ENCODE assay signal across 8 cellular contexts in the genomic region with DNA sequence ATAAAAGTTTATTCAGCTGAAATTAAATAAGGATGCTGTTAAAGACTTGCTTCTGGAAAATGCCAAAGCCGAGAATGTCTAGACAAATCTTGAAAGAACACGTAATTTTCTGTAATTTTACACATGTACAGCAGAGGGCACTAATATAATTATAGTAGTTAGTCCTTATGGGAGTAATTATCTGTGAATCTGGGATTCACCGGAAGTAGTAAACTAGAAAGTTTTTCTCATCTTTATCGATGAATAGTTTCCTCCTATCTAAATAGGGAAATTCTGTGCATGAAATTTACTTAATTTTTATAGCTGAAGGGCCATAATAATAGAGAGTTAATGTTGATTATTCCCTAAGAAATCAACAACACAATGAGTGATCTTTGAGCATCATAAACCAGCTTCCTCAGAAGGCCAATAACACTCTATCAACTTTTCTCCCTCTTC. TPM values are rescaled to one million over a fixed set of nuclear protein-coding genes. Genes with fewer than 3 reads are reported as not detected.
DNase-seq lines count a peak whose midpoint lies in the region; ATAC-seq and TF ChIP-seq lines count a peak whose summit lies in the region.

No MANE protein-coding gene starts in this region.

- H3K4me3 ChIP-seq in Loucy (ENCODE audit: low read length, poor library complexity, severe bottlenecking): no peak overlapping the region
- no peak overlapping the region for H3K4me3 ChIP-seq in tibial nerve

- H2AFZ ChIP-seq in Loucy (ENCODE audit: low read length): 0 out of 2 replicates have a peak overlapping the region, but pooled peaks have one; percentile 9

- DNase-seq in DMS53 treated with DMSO at 0.1 percent for 48 hours (lab: John Stamatoyannopoulos, UW; ENCODE audit: unreplicated experiment): peak; percentile 17
- peak; percentile 36 for DNase-seq in globus pallidus (ENCODE audit: low spot score)
- DNase-seq in tibial nerve (ENCODE audit: low spot score in 2 of 2): no peak
- no peak for DNase-seq in iPS-NIHi7 (ENCODE audit: extremely low spot score)

- H4K20me1 ChIP-seq in Loucy (ENCODE audit: insufficient read depth, low read length, poor library complexity, severe bottlenecking): no peaks in the 10 kb centered on the region

- TF ChIP-seq CTCF in Loucy (conservative IDR thresholded peaks at IDR 0.05; ENCODE audit: low read length) (peak; percentile 87), tibial nerve (IDR thresholded peaks at IDR 0.05) (peak; percentile 22 to 60 (median 50))

- no peaks in the 10 kb centered on the region for H3K79me2 ChIP-seq in Loucy (ENCODE audit: insufficient read depth, low read length)

- ATAC-seq in SK-N-SH treated with all-trans-retinoic acid at 6 μM for 48 hours: peak; percentile 64; the same call in 2 of the 3 replicates
- no peak for ATAC-seq in GM18867 (IDR thresholded peaks at IDR 0.05; ENCODE audit: unreplicated experiment)
- no peak for ATAC-seq in GM19023 (IDR thresholded peaks at IDR 0.05; ENCODE audit: unreplicated experiment)

- H3K9ac ChIP-seq in Loucy (ENCODE audit: low read depth, low read length, poor library complexity, severe bottlenecking): no peak overlapping the region

- H3K4me2 ChIP-seq in Loucy (ENCODE audit: low read depth, low read length, poor library complexity, severe bottlenecking): peak overlapping the region; percentile 9

- H3K9me3 ChIP-seq in Loucy (ENCODE audit: insufficient read depth, low read depth, low read length) (peaks cover 2% of the 10 kb centered on the region; the same call in 1 of the 2 replicates), tibial nerve (no peaks in the 10 kb centered on the region)

- H3K36me3 ChIP-seq in Loucy (ENCODE audit: insufficient read depth, low read length): no peaks in the 10 kb centered on the region
- H3K36me3 ChIP-seq in tibial nerve: no peaks in the 10 kb centered on the region

- H3K27ac ChIP-seq in tibial nerve: peak overlapping the region in 1 of 4 donors; percentile 10

- TF ChIP-seq POLR2A in tibial nerve (IDR thresholded peaks at IDR 0.05): no peak

- no peak for TF ChIP-seq EP300 in tibial nerve (IDR thresholded peaks at IDR 0.05)

- H3K4me1 ChIP-seq in Loucy (ENCODE audit: insufficient read depth, low read length, poor library complexity, severe bottlenecking) (peaks cover 4% of the 10 kb centered on the region), tibial nerve (no peaks in the 10 kb centered on the region)

- H3F3A ChIP-seq in Loucy (ENCODE audit: low read depth): no peaks in the 10 kb centered on the region

- no peaks in the 10 kb centered on the region for H3K9me2 ChIP-seq in Loucy (replicated peaks; ENCODE audit: low read depth, low read length)

- H3K27me3 ChIP-seq in Loucy (ENCODE audit: insufficient read depth, low read length, poor library complexity, severe bottlenecking) (no peaks in the 10 kb centered on the region), tibial nerve (no peaks in the 10 kb centered on the region)

- 12 to 14% methylated on average over 4 of the region's 4 CpGs for WGBS in tibial nerve, 2 donors

TF ChIP-seq in SK-N-SH treated with all-trans-retinoic acid at 6 μM for 48 hours, 23 proteins besides CTCF, POLR2A, EP300 and RAD21:
- TF ChIP-seq ZFP3 (CRISPR knock-in tag; IDR thresholded peaks at IDR 0.05) (no peak), RARB (CRISPR knock-in tag; IDR thresholded peaks at IDR 0.05) (no peak), ARNTL (CRISPR knock-in tag; IDR thresholded peaks at IDR 0.05; ENCODE audit: borderline replicate concordance, low read depth) (no peak), ISL1 (CRISPR knock-in tag; IDR thresholded peaks at IDR 0.05) (no peak), OSR1 (CRISPR knock-in tag; IDR thresholded peaks at IDR 0.05) (no peak), ZFP30 (CRISPR knock-in tag; IDR thresholded peaks at IDR 0.05) (no peak), CSDC2 (CRISPR knock-in tag; IDR thresholded peaks at IDR 0.05) (no peak), PPARA (CRISPR knock-in tag; IDR thresholded peaks at IDR 0.05; ENCODE audit: borderline replicate concordance) (no peak), GLIS3 (CRISPR knock-in tag; IDR thresholded peaks at IDR 0.05) (no peak), ZNF70 (CRISPR knock-in tag; IDR thresholded peaks at IDR 0.05) (no peak), BACH2 (CRISPR knock-in tag; IDR thresholded peaks at IDR 0.05; ENCODE audit: borderline replicate concordance) (no peak), ZNF565 (CRISPR knock-in tag; conservative IDR thresholded peaks at IDR 0.05; ENCODE audit: low read depth) (no peak), ZNF8 (CRISPR knock-in tag; IDR thresholded peaks at IDR 0.05) (no peak)
- TF ChIP-seq, protein P1, sequence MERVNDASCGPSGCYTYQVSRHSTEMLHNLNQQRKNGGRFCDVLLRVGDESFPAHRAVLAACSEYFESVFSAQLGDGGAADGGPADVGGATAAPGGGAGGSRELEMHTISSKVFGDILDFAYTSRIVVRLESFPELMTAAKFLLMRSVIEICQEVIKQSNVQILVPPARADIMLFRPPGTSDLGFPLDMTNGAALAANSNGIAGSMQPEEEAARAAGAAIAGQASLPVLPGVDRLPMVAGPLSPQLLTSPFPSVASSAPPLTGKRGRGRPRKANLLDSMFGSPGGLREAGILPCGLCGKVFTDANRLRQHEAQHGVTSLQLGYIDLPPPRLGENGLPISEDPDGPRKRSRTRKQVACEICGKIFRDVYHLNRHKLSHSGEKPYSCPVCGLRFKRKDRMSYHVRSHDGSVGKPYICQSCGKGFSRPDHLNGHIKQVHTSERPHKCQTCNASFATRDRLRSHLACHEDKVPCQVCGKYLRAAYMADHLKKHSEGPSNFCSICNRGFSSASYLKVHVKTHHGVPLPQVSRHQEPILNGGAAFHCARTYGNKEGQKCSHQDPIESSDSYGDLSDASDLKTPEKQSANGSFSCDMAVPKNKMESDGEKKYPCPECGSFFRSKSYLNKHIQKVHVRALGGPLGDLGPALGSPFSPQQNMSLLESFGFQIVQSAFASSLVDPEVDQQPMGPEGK (CRISPR knock-in tag; IDR thresholded peaks at IDR 0.05; ENCODE audit: borderline replicate concordance): no peak
- TF ChIP-seq, protein P2, sequence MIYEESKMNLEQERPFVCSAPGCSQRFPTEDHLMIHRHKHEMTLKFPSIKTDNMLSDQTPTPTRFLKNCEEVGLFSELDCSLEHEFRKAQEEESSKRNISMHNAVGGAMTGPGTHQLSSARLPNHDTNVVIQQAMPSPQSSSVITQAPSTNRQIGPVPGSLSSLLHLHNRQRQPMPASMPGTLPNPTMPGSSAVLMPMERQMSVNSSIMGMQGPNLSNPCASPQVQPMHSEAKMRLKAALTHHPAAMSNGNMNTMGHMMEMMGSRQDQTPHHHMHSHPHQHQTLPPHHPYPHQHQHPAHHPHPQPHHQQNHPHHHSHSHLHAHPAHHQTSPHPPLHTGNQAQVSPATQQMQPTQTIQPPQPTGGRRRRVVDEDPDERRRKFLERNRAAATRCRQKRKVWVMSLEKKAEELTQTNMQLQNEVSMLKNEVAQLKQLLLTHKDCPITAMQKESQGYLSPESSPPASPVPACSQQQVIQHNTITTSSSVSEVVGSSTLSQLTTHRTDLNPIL (CRISPR knock-in tag; IDR thresholded peaks at IDR 0.05; ENCODE audit: low read depth): no peak
- TF ChIP-seq, protein P3, sequence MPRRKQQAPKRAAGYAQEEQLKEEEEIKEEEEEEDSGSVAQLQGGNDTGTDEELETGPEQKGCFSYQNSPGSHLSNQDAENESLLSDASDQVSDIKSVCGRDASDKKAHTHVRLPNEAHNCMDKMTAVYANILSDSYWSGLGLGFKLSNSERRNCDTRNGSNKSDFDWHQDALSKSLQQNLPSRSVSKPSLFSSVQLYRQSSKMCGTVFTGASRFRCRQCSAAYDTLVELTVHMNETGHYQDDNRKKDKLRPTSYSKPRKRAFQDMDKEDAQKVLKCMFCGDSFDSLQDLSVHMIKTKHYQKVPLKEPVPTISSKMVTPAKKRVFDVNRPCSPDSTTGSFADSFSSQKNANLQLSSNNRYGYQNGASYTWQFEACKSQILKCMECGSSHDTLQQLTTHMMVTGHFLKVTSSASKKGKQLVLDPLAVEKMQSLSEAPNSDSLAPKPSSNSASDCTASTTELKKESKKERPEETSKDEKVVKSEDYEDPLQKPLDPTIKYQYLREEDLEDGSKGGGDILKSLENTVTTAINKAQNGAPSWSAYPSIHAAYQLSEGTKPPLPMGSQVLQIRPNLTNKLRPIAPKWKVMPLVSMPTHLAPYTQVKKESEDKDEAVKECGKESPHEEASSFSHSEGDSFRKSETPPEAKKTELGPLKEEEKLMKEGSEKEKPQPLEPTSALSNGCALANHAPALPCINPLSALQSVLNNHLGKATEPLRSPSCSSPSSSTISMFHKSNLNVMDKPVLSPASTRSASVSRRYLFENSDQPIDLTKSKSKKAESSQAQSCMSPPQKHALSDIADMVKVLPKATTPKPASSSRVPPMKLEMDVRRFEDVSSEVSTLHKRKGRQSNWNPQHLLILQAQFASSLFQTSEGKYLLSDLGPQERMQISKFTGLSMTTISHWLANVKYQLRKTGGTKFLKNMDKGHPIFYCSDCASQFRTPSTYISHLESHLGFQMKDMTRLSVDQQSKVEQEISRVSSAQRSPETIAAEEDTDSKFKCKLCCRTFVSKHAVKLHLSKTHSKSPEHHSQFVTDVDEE (CRISPR knock-in tag; IDR thresholded peaks at IDR 0.05): no peak

RNA-seq across cellular contexts. Expression of a gene that starts 18.4 kb away (rescaled TPM):
- 10 to 100 TPM; 29.7 to 38.1 (median 34.0) TPM for total RNA-seq in tibial nerve

Comparison
In these comparisons a context has a peak if more than half of its experiments do, and no peak if none do; other contexts are left out.
1. DNase-seq: peak in DMS53 treated with DMSO at 0.1 percent for 48 hours (single experiment) and globus pallidus (single experiment); none in tibial nerve (0 of 2) and iPS-NIHi7 (single experiment).